ENCODE assay signal across 20 cellular contexts in the genomic region with DNA sequence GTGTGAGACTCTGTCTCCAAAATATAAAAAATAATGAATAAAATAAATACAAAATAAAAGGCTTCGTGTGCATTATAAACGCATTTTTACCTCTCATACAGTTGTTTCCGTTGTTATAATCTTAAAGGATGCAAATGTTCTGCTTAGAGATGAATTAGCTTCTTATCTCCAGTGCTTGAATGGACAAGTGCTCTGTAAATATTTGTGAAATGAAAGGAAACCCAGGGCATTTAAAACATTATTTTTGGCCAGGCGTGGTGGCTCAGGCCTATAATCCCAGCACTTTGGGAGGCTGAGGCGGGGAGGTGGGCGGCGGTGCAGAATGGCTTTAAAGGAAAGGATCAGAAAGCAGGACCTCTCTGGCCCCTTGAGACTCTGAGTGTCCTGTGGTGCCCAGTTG.
"Had no signal": no experiment of that assay in that cellular context is flagged by ENCODE, and none has a peak within 500 bp of the region (broad histone marks: within the 10 kb centered on the region; RNA-seq: fewer than 3 reads in every experiment).

No MANE protein-coding gene starts in this region.

- H3K4me1 ChIP-seq: colonic mucosa, foreskin keratinocyte, left ventricle myocardium inferior, suprapubic skin, tibial artery, vagina had no signal

- FAIRE-seq: keratinocyte, small intestine had no signal

- H3K4me3 Mint-ChIP-seq: immature natural killer cell, naive B cell, nephron had no signal

- DNase-seq: colonic mucosa; dermis blood vessel endothelial cell; foreskin keratinocyte; immature natural killer cell; left ventricle myocardium inferior; mesenchymal stem cell; naive B cell; posterior cingulate gyrus; right cardiac atrium; small intestine; stimulated activated CD4-positive, alpha-beta T cell treated with anti-CD3 and anti-CD28 coated beads, Interleukin-12 subunit alpha, Interleukin-12 subunit beta, amount 100 ng/mL, for 4 hours; stimulated activated naive CD8-positive, alpha-beta T cell treated with anti-CD3 and anti-CD28 coated beads, Interleukin-15, Interleukin-2, amounts not matched to agents 100 U/mL and 50 U/mL, for 24 hours; tibial artery; upper lobe of left lung had no signal

- H3K4me1 Mint-ChIP-seq: immature natural killer cell, naive B cell, nephron had no signal

- H3K9me3 Mint-ChIP-seq: nephron had no signal

- H3K36me3 ChIP-seq: colonic mucosa, left ventricle myocardium inferior, neutrophil, suprapubic skin, tibial artery, upper lobe of left lung, vagina had no signal

- ATAC-seq: foreskin keratinocyte; right cardiac atrium; stimulated activated naive CD8-positive, alpha-beta T cell treated with anti-CD3 and anti-CD28 coated beads, Interleukin-15, Interleukin-2, amounts not matched to agents 100 U/mL and 50 U/mL, for 24 hours had no signal

- H3K27ac ChIP-seq: colonic mucosa, foreskin keratinocyte, left ventricle myocardium inferior, neutrophil, suprapubic skin, tibial artery, upper lobe of left lung, vagina had no signal

- H3K36me3 Mint-ChIP-seq: immature natural killer cell, naive B cell had no signal

- H3K27ac Mint-ChIP-seq: immature natural killer cell, naive B cell, nephron had no signal

- H3K4me3 ChIP-seq: colonic mucosa, left ventricle myocardium inferior, lung, suprapubic skin, tibial artery, upper lobe of left lung, vagina had no signal

- H3K9me3 ChIP-seq: colonic mucosa, neutrophil, suprapubic skin, tibial artery, upper lobe of left lung, vagina had no signal

- H3K27me3 ChIP-seq: colonic mucosa, foreskin keratinocyte, neutrophil, suprapubic skin, tibial artery, upper lobe of left lung, vagina had no signal
